Comparison of ENCODE assay signal across 18 cellular contexts in the genomic region with DNA sequence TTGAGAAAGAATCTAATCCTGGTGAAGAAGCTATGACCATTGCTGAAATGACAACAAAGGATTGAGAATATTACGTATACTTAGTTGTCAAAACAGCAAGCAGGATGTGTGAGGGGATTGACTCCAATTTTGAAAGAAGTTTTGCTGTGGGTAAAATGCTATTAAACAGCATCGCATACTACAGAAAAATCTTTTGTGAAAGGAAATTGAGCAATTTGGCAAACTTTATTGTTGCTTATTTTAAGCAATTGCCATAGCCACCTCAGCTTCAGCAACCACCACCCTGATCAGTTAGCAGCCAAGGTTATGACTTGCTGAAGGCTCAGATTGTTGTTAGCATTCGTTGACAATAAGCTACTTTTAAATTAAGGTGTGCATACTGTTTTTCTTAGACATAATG.
A peak's percentile ranks its signal among the peaks of the same experiment; 100 is the strongest.
DNase-seq lines count a peak whose midpoint lies in the region; ATAC-seq and TF ChIP-seq lines count a peak whose summit lies in the region.
"Had no signal": no experiment of that assay in that cellular context is flagged by ENCODE, and none has a peak within 500 bp of the region (broad histone marks: within the 10 kb centered on the region; RNA-seq: fewer than 3 reads in every experiment).

No MANE protein-coding gene starts in this region.

- H3K36me3 Mint-ChIP-seq in stimulated activated naive B cell treated with anti-CD40 and anti-IgM and Interleukin-4, amounts not matched to agents 10 μg/mL and 1 μg/mL and 100 μg/mL, for 72 hours, result no peaks in the 10 kb centered on the region
- H3K36me3 Mint-ChIP-seq: CD8-positive, alpha-beta T cell; IgD-negative memory B cell had no signal

- ATAC-seq in stimulated activated naive B cell treated with anti-CD40 and anti-IgM and Interleukin-4, amounts not matched to agents 10 μg/mL and 1 μg/mL and 100 μg/mL, for 72 hours (replicated peaks), result no peak
- ATAC-seq: CD8-positive, alpha-beta T cell; HepG2 had no signal

- H3K4me1 Mint-ChIP-seq in stimulated activated naive B cell treated with anti-CD40 and anti-IgM and Interleukin-4, amounts not matched to agents 10 μg/mL and 1 μg/mL and 100 μg/mL, for 72 hours, result no peaks in the 10 kb centered on the region
- H3K4me1 Mint-ChIP-seq: B cell, IgD-negative memory B cell had no signal

- H3K27me3 Mint-ChIP-seq in stimulated activated naive B cell treated with anti-CD40 and anti-IgM and Interleukin-4, amounts not matched to agents 10 μg/mL and 1 μg/mL and 100 μg/mL, for 72 hours, result no peaks in the 10 kb centered on the region

- no peaks in the 10 kb centered on the region for H3K9me3 Mint-ChIP-seq in stimulated activated naive B cell treated with anti-CD40 and anti-IgM and Interleukin-4, amounts not matched to agents 10 μg/mL and 1 μg/mL and 100 μg/mL, for 72 hours
- H3K9me3 Mint-ChIP-seq: CD8-positive, alpha-beta T cell had no signal

- H3K4me3 ChIP-seq in cardiac fibroblast (replicated peaks in 1 of 2; ENCODE audit: low read depth in 2 of 2, low read length in 2 of 2) (no peak overlapping the region), fibroblast of pulmonary artery (replicated peaks; ENCODE audit: low read depth, low read length) (no peak overlapping the region)
- H3K4me3 ChIP-seq: BLaER1 treated with 17β-estradiol and CSF1 and Interleukin-3, amounts not matched to agents 10 nM and 100 nM; HAP-1 had no signal

- no peak overlapping the region for H3K4me3 Mint-ChIP-seq in stimulated activated naive B cell treated with anti-CD40 and anti-IgM and Interleukin-4, amounts not matched to agents 10 μg/mL and 1 μg/mL and 100 μg/mL, for 72 hours
- H3K4me3 Mint-ChIP-seq: B cell; CD8-positive, alpha-beta T cell; IgD-negative memory B cell had no signal

- DNase-seq in GM04503 (ENCODE audit: low read depth) (peak; percentile 20), cardiac fibroblast (ENCODE audit: low read depth in 2 of 2) (peak; percentile 1 to 11), fibroblast of pulmonary artery (ENCODE audit: low read depth) (peak; percentile 11), iris pigment epithelial cell (ENCODE audit: low read depth) (peak; percentile 11), SW480 (ENCODE audit: low spot score) (no peak), LoVo (ENCODE audit: low spot score) (no peak), NCI-H510A (lab: John Stamatoyannopoulos, UW) (no peak)
- DNase-seq in stimulated activated naive B cell treated with anti-CD40 and anti-IgM and Interleukin-4, amounts not matched to agents 10 μg/mL and 1 μg/mL and 100 μg/mL, for 72 hours, result no peak
- DNase-seq: 8988T; CD8-positive, alpha-beta T cell; COR-L47; DMS 273 treated with DMSO at 0.1 percent for 48 hours; DMS53 had no signal

- TF ChIP-seq CTCF in cardiac fibroblast (IDR thresholded peaks at IDR 0.05; ENCODE audit: low read depth, low read length) (no peak), fibroblast of pulmonary artery (IDR thresholded peaks at IDR 0.05; ENCODE audit: low read length, missing control alignments) (no peak)

- no peak overlapping the region for H3K27ac Mint-ChIP-seq in stimulated activated naive B cell treated with anti-CD40 and anti-IgM and Interleukin-4, amounts not matched to agents 10 μg/mL and 1 μg/mL and 100 μg/mL, for 72 hours
- H3K27ac Mint-ChIP-seq: B cell; CD8-positive, alpha-beta T cell; IgD-negative memory B cell had no signal

Comparison
In these comparisons a context has a peak if more than half of its experiments do, and no peak if none do; other contexts are left out.
1. DNase-seq: peak in GM04503 (single experiment), cardiac fibroblast (2 of 2), fibroblast of pulmonary artery (single experiment) and iris pigment epithelial cell (single experiment); none in SW480 (single experiment), LoVo (single experiment), NCI-H510A (single experiment) and stimulated activated naive B cell treated with anti-CD40 and anti-IgM and Interleukin-4, amounts not matched to agents 10 μg/mL and 1 μg/mL and 100 μg/mL, for 72 hours (single experiment).